In the genomic region with DNA sequence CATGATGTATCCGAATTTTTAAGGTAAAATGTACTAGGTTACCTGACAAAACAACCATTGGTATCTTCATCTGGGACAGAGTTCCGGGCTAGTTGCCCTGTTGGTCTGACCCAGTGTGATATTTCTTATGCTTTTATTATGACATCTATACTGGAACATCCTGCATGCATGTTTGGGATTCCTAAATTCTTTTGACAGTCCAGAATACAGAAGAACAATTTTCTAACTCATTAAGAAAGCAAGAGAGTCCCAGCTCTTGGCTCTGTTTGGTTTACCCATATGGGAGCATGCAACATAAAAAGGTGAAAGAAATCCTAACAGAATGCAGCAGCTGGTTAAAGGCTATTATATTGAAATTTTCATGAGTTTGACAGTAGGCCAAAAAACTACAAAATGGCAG, we compare ENCODE assay signal across 19 cellular contexts.
"Had no signal": no experiment of that assay in that cellular context is flagged by ENCODE, and none has a peak within 500 bp of the region (broad histone marks: within the 10 kb centered on the region; RNA-seq: fewer than 3 reads in every experiment).

No MANE protein-coding gene starts in this region.

- H3K27ac ChIP-seq: ascending aorta, breast epithelium, coronary artery, epithelial cell of prostate, left lung, ovary, prostate gland, upper lobe of left lung had no signal

- H3K9me3 ChIP-seq: ascending aorta, breast epithelium, left lung, ovary, prostate gland, upper lobe of left lung had no signal

- H3K4me1 ChIP-seq: ascending aorta, breast epithelium, prostate gland, upper lobe of left lung had no signal

- H3K27me3 ChIP-seq: ascending aorta, left lung, ovary, upper lobe of left lung had no signal

- ATAC-seq: activated T-cell treated with anti-CD3 and anti-CD28 coated beads, Interleukin-2, amount 50 U/mL, for 4 hours; left lung; natural killer cell; stimulated activated naive CD8-positive, alpha-beta T cell treated with anti-CD3 and anti-CD28 coated beads, Interleukin-15, Interleukin-2, amounts not matched to agents 100 U/mL and 50 U/mL, for 24 hours had no signal

- DNase-seq: activated CD4-positive, alpha-beta T cell treated with anti-CD3 and anti-CD28 coated beads for 1 hour; activated CD4-positive, alpha-beta T cell treated with anti-CD3 and anti-CD28 coated beads, Interleukin-2, amount 50 U/mL, for 1 hour; activated naive CD4-positive, alpha-beta T cell treated with anti-CD3 and anti-CD28 coated beads, Interleukin-2, amount 10 ng/mL, durations not matched to agents 7 days and 5 days; activated T-cell treated with anti-CD3 and anti-CD28 coated beads, Interleukin-2, amount 50 U/mL, for 4 hours; foreskin fibroblast; left lung; mammary epithelial cell; natural killer cell; ovary; stimulated activated CD4-positive, alpha-beta T cell treated with anti-CD3 and anti-CD28 coated beads, Interleukin-12 subunit alpha, Interleukin-12 subunit beta, amount 100 ng/mL, for 4 hours; stimulated activated CD4-positive, alpha-beta T cell treated with anti-CD3 and anti-CD28 coated beads, Interleukin-4, amount 100 ng/mL, for 4 hours; stimulated activated naive CD8-positive, alpha-beta T cell treated with anti-CD3 and anti-CD28 coated beads, Interleukin-15, Interleukin-2, amounts not matched to agents 100 U/mL and 50 U/mL, for 24 hours; T-helper 9 cell; upper lobe of left lung had no signal

- H3K4me3 ChIP-seq: ascending aorta, breast epithelium, coronary artery, left lung, ovary, prostate gland, upper lobe of left lung had no signal

- H3K36me3 ChIP-seq: ascending aorta, breast epithelium, left lung, ovary, prostate gland, upper lobe of left lung had no signal
